17 cellular contexts compared by ENCODE assay signal in the genomic region with DNA sequence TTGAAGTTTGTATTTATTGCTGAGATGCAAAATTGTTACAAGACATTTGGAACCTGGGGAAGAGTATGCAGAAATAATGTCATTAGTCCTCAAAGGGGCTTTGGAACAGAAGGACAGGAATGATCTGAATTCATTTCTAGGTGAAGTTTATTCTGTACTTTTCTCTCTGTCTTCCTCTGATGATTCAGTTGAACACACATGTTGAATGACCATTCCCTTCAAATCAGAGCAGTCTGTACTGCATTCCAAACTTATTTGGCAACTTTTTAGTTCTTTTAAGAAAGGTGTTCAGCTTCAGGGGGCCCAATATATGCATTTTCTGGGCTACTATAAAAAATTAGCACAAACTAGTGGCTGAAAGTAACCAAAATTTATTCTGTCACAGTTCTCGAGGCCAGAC.
DNase-seq lines count a peak whose midpoint lies in the region; ATAC-seq and TF ChIP-seq lines count a peak whose summit lies in the region.
"Had no signal": no experiment of that assay in that cellular context is flagged by ENCODE, and none has a peak within 500 bp of the region (broad histone marks: within the 10 kb centered on the region; RNA-seq: fewer than 3 reads in every experiment).

No MANE protein-coding gene starts in this region.

- H3K4me3 ChIP-seq in AG10803 (ENCODE audit: low read length) (no peak overlapping the region), SK-N-MC (no peak overlapping the region), mesenchymal stem cell (ENCODE audit: insufficient read depth in 1 of 2, low read depth in 1 of 2, low read length in 2 of 2) (no peak overlapping the region)
- H3K4me3 ChIP-seq: BLaER1, GM23248, K562 had no signal

- H3K27ac Mint-ChIP-seq in HFFc6, result peak overlapping the region; percentile 40; the same call in 1 of the 2 replicates
- H3K27ac Mint-ChIP-seq: CD8-positive, alpha-beta memory T cell had no signal

- no peak overlapping the region for H3K4me2 ChIP-seq in mesenchymal stem cell (ENCODE audit: low read length, poor library complexity, severe bottlenecking)
- H3K4me2 ChIP-seq: BLaER1 had no signal

- H3K9ac ChIP-seq in SK-N-MC (ENCODE audit: insufficient read length) (no peak overlapping the region), mesenchymal stem cell (ENCODE audit: low read length) (no peak overlapping the region)
- H3K9ac ChIP-seq: BLaER1, GM23248 had no signal

- no peaks in the 10 kb centered on the region for H3K9me3 Mint-ChIP-seq in HFFc6

- no peak for ATAC-seq in GM21737 (IDR thresholded peaks at IDR 0.05; ENCODE audit: unreplicated experiment)
- ATAC-seq: K562 had no signal

- H3K36me3 ChIP-seq in SK-N-MC (ENCODE audit: insufficient read depth, low read length) (no peaks in the 10 kb centered on the region), mesenchymal stem cell (ENCODE audit: control insufficient read depth in 1 of 2, insufficient read depth in 2 of 2, low read depth in 1 of 2, low read length in 2 of 2) (no peaks in the 10 kb centered on the region)
- H3K36me3 ChIP-seq: BLaER1 had no signal

- TF ChIP-seq CTCF in AG10803 (conservative IDR thresholded peaks at IDR 0.05; ENCODE audit: low read length) (no peak), HFFc6 (IDR thresholded peaks at IDR 0.05) (no peak)

- no peak overlapping the region for H2BK15ac ChIP-seq in mesenchymal stem cell (ENCODE audit: low read depth, poor library complexity, severe bottlenecking)

- DNase-seq in AG10803 (ENCODE audit: low read depth) (peak; percentile 36), HFFc6 (no peak), SK-N-MC (ENCODE audit: low read depth, low spot score) (no peak), mesenchymal stem cell (no peak), kidney tubule cell (ENCODE audit: low spot score) (no peak), LoVo (ENCODE audit: low spot score) (no peak)
- DNase-seq in activated CD4-positive, CD25-positive, alpha-beta regulatory T cell treated with anti-CD3 and anti-CD28 coated beads, Interleukin-2, amount 50 U/mL, for 72 hours, result no peak
- DNase-seq: AML-193; Caco-2; CD8-positive, alpha-beta memory T cell; DND-41; GDM1; GM23248; H7 had no signal

- H2BK12ac ChIP-seq in mesenchymal stem cell (ENCODE audit: low read length in 2 of 2), result no peak overlapping the region

- H2BK5ac ChIP-seq in mesenchymal stem cell (ENCODE audit: low read depth, low read length, poor library complexity, severe bottlenecking), result no peak overlapping the region

- no peak overlapping the region for H4K8ac ChIP-seq in mesenchymal stem cell (ENCODE audit: low read length)

- H3K27me3 Mint-ChIP-seq in HFFc6 (ENCODE audit: insufficient read depth), result no peaks in the 10 kb centered on the region; the same call in 1 of the 2 replicates

- no peak overlapping the region for H3K4ac ChIP-seq in mesenchymal stem cell (ENCODE audit: low read depth in 1 of 2, low read length in 2 of 2)

- no peak overlapping the region for H2AK5ac ChIP-seq in mesenchymal stem cell (ENCODE audit: low read length, severe bottlenecking)

- 93% methylated on average over 1 of the region's 1 CpG for WGBS in mesenchymal stem cell

- no peak overlapping the region for H2AFZ ChIP-seq in mesenchymal stem cell (ENCODE audit: low read depth, low read length)
- H2AFZ ChIP-seq: GM23248 had no signal

- H3K4me1 Mint-ChIP-seq in HFFc6 (ENCODE audit: low read depth), result peaks cover 53% of the 10 kb centered on the region
- H3K4me1 Mint-ChIP-seq: CD8-positive, alpha-beta memory T cell had no signal

- H3K4me1 ChIP-seq in mesenchymal stem cell (ENCODE audit: control insufficient read depth, insufficient read depth, low read depth, low read length), result peaks cover 2% of the 10 kb centered on the region
- H3K4me1 ChIP-seq: BLaER1, Caco-2 had no signal

- peak overlapping the region in 1 of 2 experiments; percentile 59 for H3K18ac ChIP-seq in mesenchymal stem cell (ENCODE audit: low read depth in 1 of 2, low read length in 2 of 2)

- H4K91ac ChIP-seq in mesenchymal stem cell (ENCODE audit: low read length), result no peak overlapping the region

- no peak overlapping the region for H3K4me3 Mint-ChIP-seq in HFFc6
- H3K4me3 Mint-ChIP-seq: CD8-positive, alpha-beta memory T cell had no signal

- H3K9me3 ChIP-seq in SK-N-MC (ENCODE audit: low read depth, low read length), result no peaks in the 10 kb centered on the region
- no peaks in the 10 kb centered on the region for H3K9me3 ChIP-seq in mesenchymal stem cell (ENCODE audit: control insufficient read depth, low read length)
- H3K9me3 ChIP-seq: BLaER1, Caco-2 had no signal

- peaks cover 10% of the 10 kb centered on the region for H3K79me1 ChIP-seq in mesenchymal stem cell (replicated peaks; ENCODE audit: low read length, poor library complexity, severe bottlenecking)

- no peak overlapping the region for H2BK120ac ChIP-seq in mesenchymal stem cell (ENCODE audit: low read depth, low read length)

- H3K14ac ChIP-seq in mesenchymal stem cell (ENCODE audit: low read length in 2 of 2), result no peak overlapping the region

- no peaks in the 10 kb centered on the region for H3K27me3 ChIP-seq in mesenchymal stem cell (ENCODE audit: control insufficient read depth in 1 of 2, insufficient read depth in 1 of 2, low read length in 2 of 2)
- H3K27me3 ChIP-seq: BLaER1 had no signal

- no peak overlapping the region for H3K23ac ChIP-seq in mesenchymal stem cell (ENCODE audit: low read length in 2 of 2)

- H3K27ac ChIP-seq in SK-N-MC, result peak overlapping the region; percentile 97
- peak overlapping the region; percentile 42 for H3K27ac ChIP-seq in mesenchymal stem cell (ENCODE audit: low read length, poor library complexity, severe bottlenecking)
- H3K27ac ChIP-seq: BLaER1, GM23248 had no signal

- H3K36me3 Mint-ChIP-seq in HFFc6 (ENCODE audit: low read depth), result peaks cover 20% of the 10 kb centered on the region
- H3K36me3 Mint-ChIP-seq: CD8-positive, alpha-beta memory T cell had no signal
